Comparison of ENCODE assay signal across 8 cellular contexts in genomic region chr11:131511794-131512193, GRCh38.
DNase-seq lines count a peak whose midpoint lies in the region; ATAC-seq, FAIRE-seq and TF ChIP-seq lines count a peak whose summit lies in the region.

No MANE protein-coding gene starts in this region.

- H2BK5ac ChIP-seq in H1 (ENCODE audit: low read depth, low read length) = no peak overlapping the region

- no peaks in the 10 kb centered on the region for H3K23me2 ChIP-seq in H1 (ENCODE audit: low read depth, low read length)

- no peak overlapping the region for H3K4me3 Mint-ChIP-seq in activated CD4-positive, alpha-beta T cell treated with anti-CD3 and anti-CD28 coated beads, Interleukin-2, amount 10 ng/mL, durations not matched to agents 7 days and 5 days

- H3K27me3 Mint-ChIP-seq in activated CD4-positive, alpha-beta T cell treated with anti-CD3 and anti-CD28 coated beads, Interleukin-2, amount 10 ng/mL, durations not matched to agents 7 days and 5 days = no peaks in the 10 kb centered on the region

- H3K4me1 ChIP-seq in H1 (replicated peaks in 1 of 4; ENCODE audit: control insufficient read depth in 3 of 4, insufficient read depth in 4 of 4, low read length in 3 of 4) (no peaks in the 10 kb centered on the region; a peak in 1 of 7 replicates), prostate gland (replicated peaks) (no peaks in the 10 kb centered on the region)

- peaks cover 2% of the 10 kb centered on the region for H3K9me3 Mint-ChIP-seq in activated CD4-positive, alpha-beta T cell treated with anti-CD3 and anti-CD28 coated beads, Interleukin-2, amount 10 ng/mL, durations not matched to agents 7 days and 5 days

- H3K9me3 ChIP-seq in H1 (ENCODE audit: insufficient read depth in 2 of 2, low read depth in 1 of 2, low read length in 1 of 2) (no peaks in the 10 kb centered on the region), prostate gland (no peaks in the 10 kb centered on the region)

- FAIRE-seq in H1 (lab: Jason Lieb, UNC) = peak; percentile 78

- CTCF ChIA-PET in activated CD4-positive, alpha-beta T cell treated with anti-CD3 and anti-CD28 coated beads, Interleukin-2, amount 10 ng/mL, durations not matched to agents 7 days and 5 days (lab: Charles Lee) = no interaction called here
- CTCF ChIA-PET in H1 (lab: Charles Lee; ENCODE audit: partially characterized antibody) = interaction anchor here (0.6 to 6.8 kb wide), 35 partner anchors 9 to 486 kb away, joined by 3 to 59 read pairs (median 4); no protein-coding TSS in a partner anchor

- 62% methylated on average over 9 of the region's 9 CpGs; no CpG with 5 or more reads in 1 of the 2 experiments for WGBS in H1 (ENCODE audit: extremely low coverage in 1 of 2, insufficient coverage in 1 of 2, insufficient read length in 1 of 2, insufficient replicate concordance in 2 of 2, low coverage in 1 of 2, low lambda C conversion rate in 2 of 2, missing lambda C conversion rate in 1 of 2), 2 experiments
- WGBS in prostate gland = 58% methylated on average over 9 of the region's 9 CpGs

- H4K20me1 ChIP-seq in H1 (replicated peaks in 1 of 2; ENCODE audit: control insufficient read depth in 1 of 2, insufficient read depth in 2 of 2, low read length in 2 of 2) = no peaks in the 10 kb centered on the region

- no peak overlapping the region for H4K8ac ChIP-seq in H1 (ENCODE audit: extremely low read depth, insufficient read depth, low read length)

- H2AFZ ChIP-seq in H1 (ENCODE audit: low read length) = no peak overlapping the region

- 0 out of 2 replicates have a peak, but pooled peaks cover 3% of the 10 kb centered on the region for H3K79me1 ChIP-seq in H1 (ENCODE audit: low read depth, low read length)

- no peak overlapping the region for H3K18ac ChIP-seq in H1 (ENCODE audit: extremely low read depth, low read length)

- H3K23ac ChIP-seq in H1 (ENCODE audit: insufficient read length) = no peak overlapping the region

- no peak overlapping the region for H2BK120ac ChIP-seq in H1 (replicated peaks; ENCODE audit: low read depth, low read length)

- no peaks in the 10 kb centered on the region for H3K27me3 ChIP-seq in H1 (replicated peaks in 1 of 4; ENCODE audit: control insufficient read depth in 3 of 4, extremely low read depth in 1 of 4, insufficient read depth in 3 of 4, low read length in 3 of 4)
- H3K27me3 ChIP-seq in prostate gland (replicated peaks; ENCODE audit: insufficient read depth) = no peaks in the 10 kb centered on the region

- H3K4me3 ChIP-seq in LNCaP clone FGC (ENCODE audit: low read depth, low read length) (no peak overlapping the region), H1 (ENCODE audit: extremely low read depth in 1 of 4, insufficient read depth in 2 of 4, low read depth in 3 of 4, low read length in 4 of 4) (no peak overlapping the region), prostate gland (no peak overlapping the region)

- POLR2A ChIA-PET in activated CD4-positive, alpha-beta T cell treated with anti-CD3 and anti-CD28 coated beads, Interleukin-2, amount 10 ng/mL, durations not matched to agents 7 days and 5 days (lab: Charles Lee) = no interaction called here
- POLR2A ChIA-PET in H1 (lab: Charles Lee; ENCODE audit: partially characterized antibody) = interaction anchor here (1.2 kb wide), 2 partner anchors 258 to 486 kb away, joined by 3 read pairs; no protein-coding TSS in a partner anchor

- H3K36me3 ChIP-seq in H1 (ENCODE audit: control insufficient read depth in 2 of 4, insufficient read depth in 4 of 4, low read length in 3 of 4) (no peaks in the 10 kb centered on the region), prostate gland (no peaks in the 10 kb centered on the region)

- no peak for ATAC-seq in GM21381 (IDR thresholded peaks at IDR 0.05; ENCODE audit: unreplicated experiment)

- no peaks in the 10 kb centered on the region for H3K36me3 Mint-ChIP-seq in activated CD4-positive, alpha-beta T cell treated with anti-CD3 and anti-CD28 coated beads, Interleukin-2, amount 10 ng/mL, durations not matched to agents 7 days and 5 days (ENCODE audit: low read depth)

- H2BK15ac ChIP-seq in H1 (ENCODE audit: low read length) = no peak overlapping the region

- intact Hi-C loops in prostate gland (cut with DNase I) = no loop called here

- TF ChIP-seq CTCF in LNCaP clone FGC (IDR thresholded peaks at IDR 0.05; ENCODE audit: control insufficient read depth, extremely low read depth, insufficient read depth) (peak; percentile 96), H1 (IDR thresholded peaks at IDR 0.05; ENCODE audit: control extremely low read depth in 1 of 3, insufficient read depth in 1 of 3, low read depth in 1 of 3, low read length in 3 of 3) (peak; percentile 65 to 84 (median 82)), prostate gland (IDR thresholded peaks at IDR 0.05) (peak in 3 of 4 experiments; percentile 14 to 45 (median 33))

- H3K27ac ChIP-seq in H1 (ENCODE audit: low read depth, low read length) (no peak overlapping the region), prostate gland (no peak overlapping the region)

- no peak overlapping the region for H3K4me2 ChIP-seq in H1 (ENCODE audit: insufficient read depth in 1 of 2, low read depth in 2 of 2, low read length in 2 of 2)

- H2BK20ac ChIP-seq in H1 (ENCODE audit: low read length) = no peak overlapping the region

- H3K14ac ChIP-seq in H1 (ENCODE audit: insufficient read length) = no peak overlapping the region

- H4K91ac ChIP-seq in H1 (replicated peaks; ENCODE audit: insufficient read length, low read length) = no peak overlapping the region

- H2AK5ac ChIP-seq in H1 (ENCODE audit: low read depth, low read length) = no peak overlapping the region

- no peak overlapping the region for H3K4ac ChIP-seq in H1 (replicated peaks; ENCODE audit: insufficient read length, low read depth, low read length)

- H3K27ac Mint-ChIP-seq in activated CD4-positive, alpha-beta T cell treated with anti-CD3 and anti-CD28 coated beads, Interleukin-2, amount 10 ng/mL, durations not matched to agents 7 days and 5 days = no peak overlapping the region

- no peak overlapping the region for H4K5ac ChIP-seq in H1 (ENCODE audit: insufficient read length, low read depth, low read length)

- H3K79me2 ChIP-seq in H1 (ENCODE audit: control insufficient read depth in 1 of 2, insufficient read depth in 2 of 2, low read length in 2 of 2) = no peaks in the 10 kb centered on the region

- H3K56ac ChIP-seq in H1 (replicated peaks; ENCODE audit: insufficient read length, low read depth, low read length) = no peak overlapping the region

- no peaks in the 10 kb centered on the region for H3K4me1 Mint-ChIP-seq in activated CD4-positive, alpha-beta T cell treated with anti-CD3 and anti-CD28 coated beads, Interleukin-2, amount 10 ng/mL, durations not matched to agents 7 days and 5 days

- no peak overlapping the region; a peak in 2 of 7 replicates for H3K9ac ChIP-seq in H1 (replicated peaks in 1 of 4; ENCODE audit: extremely low read depth in 1 of 4, low read depth in 3 of 4, low read length in 3 of 4)

- TF ChIP-seq RAD21 in H1 (IDR thresholded peaks at IDR 0.05 in 1 of 2, conservative IDR thresholded peaks at IDR 0.05 in 1 of 2; ENCODE audit: low read depth in 2 of 2, low read length in 2 of 2) = peak; percentile 81 to 87

- peak; percentile 13 for DNase-seq in activated CD4-positive, alpha-beta T cell treated with anti-CD3 and anti-CD28 coated beads for 48 hours
- no peak for DNase-seq in activated CD4-positive, alpha-beta T cell treated with anti-CD3 and anti-CD28 coated beads, Interleukin-2, amount 10 ng/mL, durations not matched to agents 7 days and 5 days
- DNase-seq in LNCaP clone FGC (ENCODE audit: low read depth) (peak; percentile 38), H1 (ENCODE audit: low read depth in 1 of 2, low spot score in 2 of 2) (peak; percentile 25 to 82), prostate gland (ENCODE audit: low spot score) (peak; percentile 12), kidney glomerular epithelial cell (lab: John Stamatoyannopoulos, UW) (no peak), glomerular visceral epithelial cell (ENCODE audit: extremely low spot score) (no peak)

- H2BK12ac ChIP-seq in H1 (ENCODE audit: low read depth, low read length) = no peak overlapping the region

- TF ChIP-seq POLR2A in H1 (IDR thresholded peaks at IDR 0.05; ENCODE audit: control extremely low read depth in 1 of 2, low read depth in 2 of 2, low read length in 2 of 2) = no peak
- no peak for TF ChIP-seq POLR2A in prostate gland (IDR thresholded peaks at IDR 0.05)

- no peak for TF ChIP-seq EP300 in H1 (IDR thresholded peaks at IDR 0.05; ENCODE audit: borderline replicate concordance in 1 of 2, low read depth in 2 of 2, low read length in 2 of 2)

TF ChIP-seq in H1, 55 proteins besides CTCF, POLR2A, EP300 and RAD21:
- TF ChIP-seq YY1 (IDR thresholded peaks at IDR 0.05; ENCODE audit: low read depth, low read length) = 0 out of 2 replicates have a peak, but pooled peaks have one; percentile 13
- no peak for TF ChIP-seq SIN3A (conservative IDR thresholded peaks at IDR 0.05 in 1 of 2, IDR thresholded peaks at IDR 0.05 in 1 of 2; ENCODE audit: low read depth in 1 of 2, low read length in 2 of 2)
- TF ChIP-seq SP1 (IDR thresholded peaks at IDR 0.05; ENCODE audit: low read depth, low read length) = no peak

Comparison
In these comparisons a context has a peak if more than half of its experiments do, and no peak if none do; other contexts are left out.
1. DNase-seq: peak in activated CD4-positive, alpha-beta T cell treated with anti-CD3 and anti-CD28 coated beads for 48 hours (single experiment), LNCaP clone FGC (single experiment), H1 (2 of 2) and prostate gland (single experiment); none in activated CD4-positive, alpha-beta T cell treated with anti-CD3 and anti-CD28 coated beads, Interleukin-2, amount 10 ng/mL, durations not matched to agents 7 days and 5 days (single experiment), kidney glomerular epithelial cell (single experiment) and glomerular visceral epithelial cell (single experiment).
2. CTCF ChIP-seq: peak in every context shown above with its lines; median percentile 96 in LNCaP clone FGC; 82 in H1; 33 in prostate gland.